1 cellular context compared by ENCODE assay signal in the genomic region with DNA sequence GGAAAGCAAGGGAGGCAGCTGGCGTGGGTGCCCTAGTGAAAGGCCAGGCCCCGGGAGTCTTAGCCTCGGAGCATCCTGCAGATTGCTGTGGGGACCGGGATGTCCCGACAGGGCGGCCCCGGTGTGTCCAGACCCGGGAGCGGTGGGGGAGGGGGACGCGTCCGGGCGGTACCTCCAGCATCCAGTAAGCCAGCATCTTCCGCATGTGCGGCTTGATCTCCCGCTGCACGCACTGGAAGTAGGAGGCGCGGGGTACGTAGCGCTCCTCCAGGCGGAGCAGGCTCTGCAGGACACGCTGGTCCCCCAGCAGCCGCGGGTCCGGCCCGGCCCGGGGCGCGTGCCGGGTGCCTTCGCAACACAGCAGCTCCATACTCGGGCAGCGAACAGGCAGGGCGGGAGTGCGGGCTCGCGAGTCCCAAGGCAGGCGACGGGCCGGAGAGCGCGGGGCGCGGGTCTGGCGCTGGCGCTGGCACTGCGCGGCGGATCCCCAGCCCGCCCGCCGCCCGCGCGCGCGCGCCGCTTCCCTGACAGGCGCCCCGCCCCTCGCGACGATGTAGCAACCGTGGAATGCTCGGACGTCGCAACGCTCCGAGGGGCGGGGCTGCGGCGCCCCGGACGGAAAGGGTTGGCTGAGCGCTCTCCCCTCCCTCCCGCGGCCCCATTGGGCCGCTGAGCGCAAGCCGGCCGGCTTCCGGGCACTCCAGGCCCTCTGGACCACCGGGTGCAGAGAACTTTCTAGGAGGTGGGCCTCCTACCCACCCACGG.
A peak's percentile ranks its signal among the peaks of the same experiment; 100 is the strongest.
TF ChIP-seq lines count a peak whose summit lies in the region.

A gene (minus strand): TSS at position 529 of the 765 bp plus-strand sequence. CDS start 159 bp downstream, at position 370.

TF ChIP-seq in HepG2, 621 proteins besides CTCF, POLR2A, EP300 and RAD21 (continued from another document and continues in another):
- TF ChIP-seq, protein P1, sequence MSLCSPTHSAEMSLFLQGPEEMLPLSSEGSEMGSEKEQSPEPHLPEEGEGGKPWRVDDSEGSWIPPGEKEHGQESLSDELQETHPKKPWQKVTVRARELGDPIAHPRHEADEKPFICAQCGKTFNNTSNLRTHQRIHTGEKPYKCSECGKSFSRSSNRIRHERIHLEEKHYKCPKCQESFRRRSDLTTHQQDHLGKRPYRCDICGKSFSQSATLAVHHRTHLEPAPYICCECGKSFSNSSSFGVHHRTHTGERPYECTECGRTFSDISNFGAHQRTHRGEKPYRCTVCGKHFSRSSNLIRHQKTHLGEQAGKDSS (CRISPR knock-in tag; IDR thresholded peaks at IDR 0.05; ENCODE audit: borderline replicate concordance, low read depth): no peak
- TF ChIP-seq MAFG (CRISPR knock-in tag; IDR thresholded peaks at IDR 0.05) (no peak), JUN (CRISPR knock-in tag; IDR thresholded peaks at IDR 0.05) (no peak), ESRRA (CRISPR knock-in tag; IDR thresholded peaks at IDR 0.05; ENCODE audit: low read depth) (no peak; the same call in none of the 2 replicates), MXI1 (IDR thresholded peaks at IDR 0.05; ENCODE audit: borderline replicate concordance, low read depth, low read length) (peak; percentile 73; the same call in 1 of the 3 replicates), MEF2D (CRISPR knock-in tag; IDR thresholded peaks at IDR 0.05) (no peak), ZSCAN9 (CRISPR knock-in tag; IDR thresholded peaks at IDR 0.05; ENCODE audit: borderline replicate concordance) (0 out of 2 replicates have a peak, but pooled peaks have one; percentile 31), NFE2L2 (IDR thresholded peaks at IDR 0.05; ENCODE audit: low read length) (no peak), TSC22D2 (CRISPR knock-in tag; IDR thresholded peaks at IDR 0.05; ENCODE audit: borderline replicate concordance) (no peak), ZFP41 (CRISPR knock-in tag; IDR thresholded peaks at IDR 0.05; ENCODE audit: borderline replicate concordance) (no peak), ETV6 (CRISPR knock-in tag; conservative IDR thresholded peaks at IDR 0.05) (peak; percentile 65; the same call in 1 of the 2 replicates), ZNF772 (CRISPR knock-in tag; IDR thresholded peaks at IDR 0.05) (no peak; the same call in 1 of the 2 replicates), MAFK (conservative IDR thresholded peaks at IDR 0.05 in 1 of 2, IDR thresholded peaks at IDR 0.05 in 1 of 2; ENCODE audit: low read length in 2 of 2) (no peak), ZNF569 (CRISPR knock-in tag; IDR thresholded peaks at IDR 0.05; ENCODE audit: borderline replicate concordance) (no peak), ATF1 (CRISPR knock-in tag; IDR thresholded peaks at IDR 0.05) (no peak), KLF16 (CRISPR knock-in tag; IDR thresholded peaks at IDR 0.05) (peak in 1 of 2 experiments; percentile 62; a peak in 2 of 4 replicates), ZNF83 (CRISPR knock-in tag; IDR thresholded peaks at IDR 0.05; ENCODE audit: borderline replicate concordance) (no peak; the same call in 1 of the 2 replicates), ZNF790 (CRISPR knock-in tag; IDR thresholded peaks at IDR 0.05; ENCODE audit: borderline replicate concordance) (no peak; the same call in 1 of the 2 replicates), STAG1 (CRISPR knock-in tag; IDR thresholded peaks at IDR 0.05) (no peak), ZNF34 (CRISPR knock-in tag; IDR thresholded peaks at IDR 0.05; ENCODE audit: borderline replicate concordance) (0 out of 2 replicates have a peak, but pooled peaks have one; percentile 12), ZNF724P (CRISPR knock-in tag; IDR thresholded peaks at IDR 0.05; ENCODE audit: borderline replicate concordance) (no peak), ZNF253 (CRISPR knock-in tag; IDR thresholded peaks at IDR 0.05; ENCODE audit: borderline replicate concordance) (no peak), U2AF2 (IDR thresholded peaks at IDR 0.05; ENCODE audit: low read depth, low read length) (no peak), NCOR1 (IDR thresholded peaks at IDR 0.05; ENCODE audit: borderline replicate concordance, low read length) (no peak), TRIM24 (CRISPR knock-in tag; IDR thresholded peaks at IDR 0.05) (no peak), ZNF605 (CRISPR knock-in tag; IDR thresholded peaks at IDR 0.05) (no peak), ZNF501 (CRISPR knock-in tag; IDR thresholded peaks at IDR 0.05) (no peak), HNRNPL (IDR thresholded peaks at IDR 0.05; ENCODE audit: low read depth, low read length) (0 out of 2 replicates have a peak, but pooled peaks have one; percentile 47), BORCS8-MEF2B (CRISPR knock-in tag; IDR thresholded peaks at IDR 0.05) (no peak), CREM (IDR thresholded peaks at IDR 0.05) (no peak), CREM (CRISPR knock-in tag; IDR thresholded peaks at IDR 0.05) (no peak), ZNF317 (CRISPR knock-in tag; IDR thresholded peaks at IDR 0.05) (peak; percentile 78; the same call in 1 of the 2 replicates), ZFP62 (CRISPR knock-in tag; IDR thresholded peaks at IDR 0.05) (no peak), SETDB1 (CRISPR knock-in tag; IDR thresholded peaks at IDR 0.05; ENCODE audit: borderline replicate concordance) (no peak), ZNF570 (CRISPR knock-in tag; IDR thresholded peaks at IDR 0.05; ENCODE audit: borderline replicate concordance) (no peak), RARG (CRISPR knock-in tag; IDR thresholded peaks at IDR 0.05; ENCODE audit: low read depth) (peak; percentile 87; the same call in 1 of the 2 replicates), SCMH1 (CRISPR knock-in tag; IDR thresholded peaks at IDR 0.05; ENCODE audit: borderline replicate concordance) (no peak), ZNF383 (CRISPR knock-in tag; IDR thresholded peaks at IDR 0.05; ENCODE audit: borderline replicate concordance) (0 out of 2 replicates have a peak, but pooled peaks have one; percentile 77), ZNF180 (CRISPR knock-in tag; IDR thresholded peaks at IDR 0.05; ENCODE audit: borderline replicate concordance, low read depth) (peak; percentile 65; the same call in 1 of the 2 replicates), ZNF101 (CRISPR knock-in tag; IDR thresholded peaks at IDR 0.05; ENCODE audit: borderline replicate concordance, low read depth) (no peak), ZNF10 (CRISPR knock-in tag; IDR thresholded peaks at IDR 0.05; ENCODE audit: borderline replicate concordance, low read depth) (no peak), KDM2A (CRISPR knock-in tag; IDR thresholded peaks at IDR 0.05; ENCODE audit: borderline replicate concordance, low read depth) (peak; percentile 77), NR2C2 (CRISPR knock-in tag; IDR thresholded peaks at IDR 0.05; ENCODE audit: borderline replicate concordance) (peak; percentile 82), SIN3B (IDR thresholded peaks at IDR 0.05; ENCODE audit: low read length) (no peak)
- TF ChIP-seq, protein P2, sequence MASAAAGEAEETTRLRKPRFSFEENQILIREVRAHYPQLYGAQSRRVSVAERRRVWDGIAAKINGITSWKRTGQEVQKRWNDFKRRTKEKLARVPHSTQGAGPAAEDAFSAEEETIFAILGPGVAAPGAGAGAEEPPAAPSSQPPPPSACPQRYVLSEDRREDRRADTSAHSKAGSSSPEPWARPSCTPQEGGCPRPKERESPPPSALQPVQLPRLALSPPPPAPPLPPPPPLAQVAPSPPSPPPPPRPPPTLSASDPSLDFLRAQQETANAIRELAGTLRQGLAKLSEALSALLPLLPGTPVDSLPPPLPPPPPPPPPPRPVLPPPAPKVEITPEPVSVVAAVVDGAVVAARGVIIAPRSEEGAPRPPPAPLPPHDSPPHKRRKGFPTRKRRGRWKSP (CRISPR knock-in tag; IDR thresholded peaks at IDR 0.05): peak; percentile 97
- TF ChIP-seq, protein P3, sequence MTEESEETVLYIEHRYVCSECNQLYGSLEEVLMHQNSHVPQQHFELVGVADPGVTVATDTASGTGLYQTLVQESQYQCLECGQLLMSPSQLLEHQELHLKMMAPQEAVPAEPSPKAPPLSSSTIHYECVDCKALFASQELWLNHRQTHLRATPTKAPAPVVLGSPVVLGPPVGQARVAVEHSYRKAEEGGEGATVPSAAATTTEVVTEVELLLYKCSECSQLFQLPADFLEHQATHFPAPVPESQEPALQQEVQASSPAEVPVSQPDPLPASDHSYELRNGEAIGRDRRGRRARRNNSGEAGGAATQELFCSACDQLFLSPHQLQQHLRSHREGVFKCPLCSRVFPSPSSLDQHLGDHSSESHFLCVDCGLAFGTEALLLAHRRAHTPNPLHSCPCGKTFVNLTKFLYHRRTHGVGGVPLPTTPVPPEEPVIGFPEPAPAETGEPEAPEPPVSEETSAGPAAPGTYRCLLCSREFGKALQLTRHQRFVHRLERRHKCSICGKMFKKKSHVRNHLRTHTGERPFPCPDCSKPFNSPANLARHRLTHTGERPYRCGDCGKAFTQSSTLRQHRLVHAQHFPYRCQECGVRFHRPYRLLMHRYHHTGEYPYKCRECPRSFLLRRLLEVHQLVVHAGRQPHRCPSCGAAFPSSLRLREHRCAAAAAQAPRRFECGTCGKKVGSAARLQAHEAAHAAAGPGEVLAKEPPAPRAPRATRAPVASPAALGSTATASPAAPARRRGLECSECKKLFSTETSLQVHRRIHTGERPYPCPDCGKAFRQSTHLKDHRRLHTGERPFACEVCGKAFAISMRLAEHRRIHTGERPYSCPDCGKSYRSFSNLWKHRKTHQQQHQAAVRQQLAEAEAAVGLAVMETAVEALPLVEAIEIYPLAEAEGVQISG (CRISPR knock-in tag; IDR thresholded peaks at IDR 0.05): peak; percentile 81
- TF ChIP-seq, protein P4, sequence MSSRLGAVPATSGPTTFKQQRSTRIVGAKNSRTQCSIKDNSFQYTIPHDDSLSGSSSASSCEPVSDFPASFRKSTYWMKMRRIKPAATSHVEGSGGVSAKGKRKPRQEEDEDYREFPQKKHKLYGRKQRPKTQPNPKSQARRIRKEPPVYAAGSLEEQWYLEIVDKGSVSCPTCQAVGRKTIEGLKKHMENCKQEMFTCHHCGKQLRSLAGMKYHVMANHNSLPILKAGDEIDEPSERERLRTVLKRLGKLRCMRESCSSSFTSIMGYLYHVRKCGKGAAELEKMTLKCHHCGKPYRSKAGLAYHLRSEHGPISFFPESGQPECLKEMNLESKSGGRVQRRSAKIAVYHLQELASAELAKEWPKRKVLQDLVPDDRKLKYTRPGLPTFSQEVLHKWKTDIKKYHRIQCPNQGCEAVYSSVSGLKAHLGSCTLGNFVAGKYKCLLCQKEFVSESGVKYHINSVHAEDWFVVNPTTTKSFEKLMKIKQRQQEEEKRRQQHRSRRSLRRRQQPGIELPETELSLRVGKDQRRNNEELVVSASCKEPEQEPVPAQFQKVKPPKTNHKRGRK (CRISPR knock-in tag; IDR thresholded peaks at IDR 0.05): no peak
- TF ChIP-seq, protein P5, sequence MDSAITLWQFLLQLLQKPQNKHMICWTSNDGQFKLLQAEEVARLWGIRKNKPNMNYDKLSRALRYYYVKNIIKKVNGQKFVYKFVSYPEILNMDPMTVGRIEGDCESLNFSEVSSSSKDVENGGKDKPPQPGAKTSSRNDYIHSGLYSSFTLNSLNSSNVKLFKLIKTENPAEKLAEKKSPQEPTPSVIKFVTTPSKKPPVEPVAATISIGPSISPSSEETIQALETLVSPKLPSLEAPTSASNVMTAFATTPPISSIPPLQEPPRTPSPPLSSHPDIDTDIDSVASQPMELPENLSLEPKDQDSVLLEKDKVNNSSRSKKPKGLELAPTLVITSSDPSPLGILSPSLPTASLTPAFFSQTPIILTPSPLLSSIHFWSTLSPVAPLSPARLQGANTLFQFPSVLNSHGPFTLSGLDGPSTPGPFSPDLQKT (CRISPR knock-in tag; IDR thresholded peaks at IDR 0.05; ENCODE audit: borderline replicate concordance): no peak
- TF ChIP-seq, protein P6, sequence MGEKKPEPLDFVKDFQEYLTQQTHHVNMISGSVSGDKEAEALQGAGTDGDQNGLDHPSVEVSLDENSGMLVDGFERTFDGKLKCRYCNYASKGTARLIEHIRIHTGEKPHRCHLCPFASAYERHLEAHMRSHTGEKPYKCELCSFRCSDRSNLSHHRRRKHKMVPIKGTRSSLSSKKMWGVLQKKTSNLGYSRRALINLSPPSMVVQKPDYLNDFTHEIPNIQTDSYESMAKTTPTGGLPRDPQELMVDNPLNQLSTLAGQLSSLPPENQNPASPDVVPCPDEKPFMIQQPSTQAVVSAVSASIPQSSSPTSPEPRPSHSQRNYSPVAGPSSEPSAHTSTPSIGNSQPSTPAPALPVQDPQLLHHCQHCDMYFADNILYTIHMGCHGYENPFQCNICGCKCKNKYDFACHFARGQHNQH (CRISPR knock-in tag; IDR thresholded peaks at IDR 0.05): no peak
- TF ChIP-seq, protein P7, sequence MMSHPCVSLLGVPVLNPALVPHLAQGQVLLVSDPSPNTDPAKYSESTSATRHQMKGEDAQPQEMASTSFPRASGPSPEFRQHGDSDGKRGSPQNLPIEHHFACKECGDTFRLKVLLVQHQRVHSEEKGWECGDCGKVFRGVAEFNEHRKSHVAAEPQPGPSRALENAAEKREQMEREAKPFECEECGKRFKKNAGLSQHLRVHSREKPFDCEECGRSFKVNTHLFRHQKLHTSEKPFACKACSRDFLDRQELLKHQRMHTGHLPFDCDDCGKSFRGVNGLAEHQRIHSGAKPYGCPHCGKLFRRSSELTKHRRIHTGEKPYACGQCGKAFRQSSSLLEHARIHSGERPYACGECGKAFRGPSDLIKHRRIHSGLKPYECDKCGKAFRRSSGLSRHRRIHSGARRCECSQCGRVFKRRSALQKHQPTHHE (CRISPR knock-in tag; IDR thresholded peaks at IDR 0.05; ENCODE audit: borderline replicate concordance): no peak
- TF ChIP-seq, protein P8, sequence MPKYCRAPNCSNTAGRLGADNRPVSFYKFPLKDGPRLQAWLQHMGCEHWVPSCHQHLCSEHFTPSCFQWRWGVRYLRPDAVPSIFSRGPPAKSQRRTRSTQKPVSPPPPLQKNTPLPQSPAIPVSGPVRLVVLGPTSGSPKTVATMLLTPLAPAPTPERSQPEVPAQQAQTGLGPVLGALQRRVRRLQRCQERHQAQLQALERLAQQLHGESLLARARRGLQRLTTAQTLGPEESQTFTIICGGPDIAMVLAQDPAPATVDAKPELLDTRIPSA (CRISPR knock-in tag; IDR thresholded peaks at IDR 0.05; ENCODE audit: borderline replicate concordance): no peak
